Comparison of ENCODE assay signal across 8 cellular contexts in genomic region chr16:87860553-87861299, GRCh38. TPM values are rescaled to one million over a fixed set of nuclear protein-coding genes. Genes with fewer than 3 reads are reported as not detected.
A peak's percentile ranks its signal among the peaks of the same experiment; 100 is the strongest.
DNase-seq lines count a peak whose midpoint lies in the region; ATAC-seq and TF ChIP-seq lines count a peak whose summit lies in the region.

No MANE protein-coding gene starts in this region.

- H2AFZ ChIP-seq in GM23248: no peak overlapping the region

- no peak for TF ChIP-seq POLR2A in heart left ventricle (IDR thresholded peaks at IDR 0.05)

- H3K4me3 Mint-ChIP-seq in activated B cell treated with CpG ODN at 0.5 μM for 24 hours: no peak overlapping the region

- H3K9me3 ChIP-seq in GM23248 (ENCODE audit: low read depth) (no peaks in the 10 kb centered on the region), heart left ventricle (no peaks in the 10 kb centered on the region)

- peak overlapping the region; percentile 31 for H3K4me2 ChIP-seq in GM23248 (ENCODE audit: unreplicated experiment)

- intact Hi-C loops in activated B cell treated with CpG ODN at 0.5 μM for 24 hours (cut with micrococcal nuclease) (no loop called here), heart left ventricle (cut with DNase I) (no loop called here)

- no peaks in the 10 kb centered on the region for H3K9me3 Mint-ChIP-seq in activated B cell treated with CpG ODN at 0.5 μM for 24 hours

- no peaks in the 10 kb centered on the region for H3K27me3 Mint-ChIP-seq in activated B cell treated with CpG ODN at 0.5 μM for 24 hours

- no peaks in the 10 kb centered on the region for H3K9me2 ChIP-seq in GM23248 (ENCODE audit: insufficient read depth)

- H3K36me3 ChIP-seq in GM23248 (ENCODE audit: low read depth) (no peaks in the 10 kb centered on the region; the same call in 1 of the 2 replicates), heart left ventricle (no peaks in the 10 kb centered on the region)

- CTCF ChIA-PET in AG04449 (lab: Yijun Ruan, JAX): interaction anchor here (1.0 to 2.7 kb wide), 4 partner anchors 11 to 82 kb away, joined by 3 to 17 read pairs (median 6); no protein-coding TSS in a partner anchor
- CTCF ChIA-PET in activated B cell treated with CpG ODN at 0.5 μM for 24 hours (lab: Charles Lee): no interaction called here

- 56% methylated on average over 26 of the region's 26 CpGs for WGBS in GM23248 (ENCODE audit: low coverage in 1 of 2, low lambda C conversion rate in 2 of 2, missing lambda C conversion rate in 2 of 2), 2 experiments
- 68 to 80% (median 77%) methylated on average over 23 to 26 of the region's 26 CpGs for WGBS in heart left ventricle, 4 donors

- H3K79me2 ChIP-seq in GM23248 (ENCODE audit: insufficient read depth): peaks cover 99% of the 10 kb centered on the region

- H3K27ac ChIP-seq in GM23248 (peak overlapping the region; percentile 53), heart left ventricle (peak overlapping the region in 4 of 12 donors; percentile 10 to 85 (median 43))

- peaks cover 9% of the 10 kb centered on the region for H4K20me1 ChIP-seq in GM23248 (ENCODE audit: insufficient read depth)

- TF ChIP-seq CTCF in AG04449 (IDR thresholded peaks at IDR 0.05; ENCODE audit: insufficient read depth, low read length, missing control alignments) (no peak), activated B cell treated with CpG ODN at 0.5 μM for 24 hours (IDR thresholded peaks at IDR 0.05) (no peak), heart left ventricle (IDR thresholded peaks at IDR 0.05) (no peak)

- peak overlapping the region; percentile 56 for H3K27ac Mint-ChIP-seq in activated B cell treated with CpG ODN at 0.5 μM for 24 hours

- peak overlapping the region; percentile 45; the same call in 1 of the 2 replicates for H3K9ac ChIP-seq in GM23248

- H3K27me3 ChIP-seq in GM23248 (replicated peaks; ENCODE audit: insufficient read depth) (no peaks in the 10 kb centered on the region), heart left ventricle (no peaks in the 10 kb centered on the region)

- in situ Hi-C loops in GM23248 (cut with MboI): no loop called here

- peaks cover 20% of the 10 kb centered on the region for H3K4me1 ChIP-seq in GM23248 (ENCODE audit: insufficient read depth)
- peaks cover 0 to 45% (median 3%) of the 10 kb centered on the region in 12 donors for H3K4me1 ChIP-seq in heart left ventricle

- H3F3A ChIP-seq in GM23248 (ENCODE audit: insufficient read depth): no peaks in the 10 kb centered on the region

- DNase-seq in AG04449 (ENCODE audit: low read depth, low spot score) (no peak), GM23248 (peak; percentile 78), activated B cell treated with CpG ODN at 0.5 μM for 24 hours (no peak), heart left ventricle (peak in 2 of 5 donors; percentile 22 to 56), GOT3 (lab: John Stamatoyannopoulos, UW) (no peak), ecto neural progenitor cell (ENCODE audit: low spot score) (no peak)

- peaks cover 55% of the 10 kb centered on the region for H3K36me3 Mint-ChIP-seq in activated B cell treated with CpG ODN at 0.5 μM for 24 hours (ENCODE audit: low read depth)

- peak overlapping the region; percentile 18 for H3K4me3 ChIP-seq in AG04449 (ENCODE audit: low read depth, low read length)
- H3K4me3 ChIP-seq in GM23248: no peak overlapping the region
- H3K4me3 ChIP-seq in heart left ventricle: no peak overlapping the region

- peaks cover 30% of the 10 kb centered on the region for H3K4me1 Mint-ChIP-seq in activated B cell treated with CpG ODN at 0.5 μM for 24 hours

- POLR2A ChIA-PET in AG04449 (lab: Yijun Ruan, JAX): interaction anchor here (1.1 to 1.8 kb wide), 2 partner anchors 9 to 11 kb away, joined by 4 to 5 read pairs; partner anchors contain the start of gene SLC7A5
- POLR2A ChIA-PET in activated B cell treated with CpG ODN at 0.5 μM for 24 hours (lab: Charles Lee): interaction anchor here (0.8 kb wide), 1 partner anchor 11 kb away, joined by 6 read pairs; no protein-coding TSS in a partner anchor

- ATAC-seq in activated B cell treated with CpG ODN at 0.5 μM for 24 hours (ENCODE audit: low read depth) (peak; percentile 40), heart left ventricle (peak in 3 of 4 donors; percentile 48 to 65 (median 48)), GM21367 (IDR thresholded peaks at IDR 0.05; ENCODE audit: unreplicated experiment) (no peak), GM18858 (IDR thresholded peaks at IDR 0.05; ENCODE audit: unreplicated experiment) (no peak)

RNA-seq across cellular contexts. Expression of gene SLC7A5, which starts 8.6 kb away (rescaled TPM):
- total RNA-seq in GM23248 (2014; rRNA removed; shearing (Covaris generic)): 79.0 and 99.5 TPM in 2 replicates
- 69.0 and 69.9 TPM in 2 replicates for polyA plus RNA-seq in GM23248 (2016; fragmentation: Nextera tagmentation; extraction: Ambion mirVana)
- 106 and 111 TPM in 2 replicates for total RNA-seq in activated B cell treated with CpG ODN at 0.5 μM for 24 hours
- 10 to 100 TPM in 1 of 9 donors, 1 to 10 TPM in 8; 1.7 to 12.2 (median 3.0) TPM for total RNA-seq in heart left ventricle
- polyA plus RNA-seq in heart left ventricle: 1 to 10 TPM; 3.2 to 5.4 TPM

Comparison
In these comparisons a context has a peak if more than half of its experiments do, and no peak if none do; other contexts are left out.
1. ATAC-seq: peak in activated B cell treated with CpG ODN at 0.5 μM for 24 hours (single experiment) and heart left ventricle (3 of 4); none in GM21367 (single experiment) and GM18858 (single experiment).